In the genomic region with DNA sequence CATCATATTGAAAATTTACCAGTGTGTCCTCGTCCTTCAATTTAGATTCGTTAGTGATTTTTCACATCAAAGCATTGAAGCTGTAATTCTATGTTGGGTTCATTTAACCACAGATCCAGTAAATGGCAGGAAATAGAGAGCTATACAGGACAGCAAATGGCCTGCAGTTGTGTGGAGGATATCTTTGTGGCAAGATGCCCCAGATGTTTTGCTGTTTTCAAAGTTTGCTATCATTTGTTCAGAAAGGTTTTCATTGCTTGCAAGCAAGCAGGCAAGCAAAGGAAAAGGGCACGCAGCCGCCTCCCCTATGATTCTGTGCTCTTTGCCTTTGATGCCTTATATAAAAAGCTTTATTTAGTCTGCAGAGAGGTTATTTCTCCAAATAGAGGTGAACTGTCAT, we compare ENCODE assay signal across 12 cellular contexts.
DNase-seq lines count a peak whose midpoint lies in the region; ATAC-seq and TF ChIP-seq lines count a peak whose summit lies in the region.
"Had no signal": no experiment of that assay in that cellular context is flagged by ENCODE, and none has a peak within 500 bp of the region (broad histone marks: within the 10 kb centered on the region; RNA-seq: fewer than 3 reads in every experiment).

No MANE protein-coding gene starts in this region.

- H3K27ac ChIP-seq in lower lobe of right lung (peak overlapping the region; percentile 69), uterus (peak overlapping the region; percentile 58 to 64)
- H3K27ac ChIP-seq: WERI-Rb-1 had no signal

- no peaks in the 10 kb centered on the region for H3K9me3 ChIP-seq in lower lobe of right lung
- no peaks in the 10 kb centered on the region for H3K9me3 ChIP-seq in uterus
- H3K9me3 ChIP-seq: BE2C had no signal

- TF ChIP-seq POLR2A in uterus (IDR thresholded peaks at IDR 0.05) = no peak

- peak; percentile 47 for ATAC-seq in Right ventricle myocardium superior (ENCODE audit: poor library complexity)
- no peak for ATAC-seq in Right ventricle myocardium inferior
- no peak for ATAC-seq in lower lobe of right lung
- no peak for ATAC-seq in GM18858 (IDR thresholded peaks at IDR 0.05; ENCODE audit: unreplicated experiment)
- ATAC-seq: left lobe of liver had no signal

- no peaks in the 10 kb centered on the region for H3K27me3 Mint-ChIP-seq in activated naive CD8-positive, alpha-beta T cell

- H3K27ac Mint-ChIP-seq in activated naive CD8-positive, alpha-beta T cell = peak overlapping the region; percentile 96

- intact Hi-C loops in Right ventricle myocardium superior (cut with DNase I) = no loop called here
- intact Hi-C loops in Right ventricle myocardium inferior (cut with DNase I) = no loop called here
- intact Hi-C loops in lower lobe of right lung (cut with DNase I) = no loop called here
- intact Hi-C loops in uterus (cut with DNase I; ENCODE audit: low total_unique reads) = no loop called here

- peaks cover 9% of the 10 kb centered on the region for H3K36me3 Mint-ChIP-seq in activated naive CD8-positive, alpha-beta T cell

- peaks cover 82% of the 10 kb centered on the region for H3K4me1 Mint-ChIP-seq in activated naive CD8-positive, alpha-beta T cell (ENCODE audit: low read depth)

- H3K4me3 ChIP-seq in lower lobe of right lung = no peak overlapping the region
- H3K4me3 ChIP-seq in uterus = no peak overlapping the region
- H3K4me3 ChIP-seq: PC-9 had no signal

- H3K36me3 ChIP-seq in lower lobe of right lung (no peaks in the 10 kb centered on the region), uterus (no peaks in the 10 kb centered on the region)
- H3K36me3 ChIP-seq: BE2C, WERI-Rb-1 had no signal

- TF ChIP-seq CTCF in lower lobe of right lung (IDR thresholded peaks at IDR 0.05) (no peak), uterus (IDR thresholded peaks at IDR 0.05) (no peak)

- no peaks in the 10 kb centered on the region for H3K9me3 Mint-ChIP-seq in activated naive CD8-positive, alpha-beta T cell (ENCODE audit: low read depth)

- H3K4me1 ChIP-seq in lower lobe of right lung (peaks cover 83% of the 10 kb centered on the region), uterus (peaks cover 0 to 12% of the 10 kb centered on the region in 2 donors)
- H3K4me1 ChIP-seq: BE2C had no signal

- H3K27me3 ChIP-seq in lower lobe of right lung (ENCODE audit: low read depth) (no peaks in the 10 kb centered on the region), uterus (no peaks in the 10 kb centered on the region)
- H3K27me3 ChIP-seq: BE2C had no signal

- H3K4me3 Mint-ChIP-seq in activated naive CD8-positive, alpha-beta T cell = peak overlapping the region; percentile 84

- DNase-seq in Right ventricle myocardium superior = no peak
- no peak for DNase-seq in Right ventricle myocardium inferior (ENCODE audit: missing footprints)
- DNase-seq in lower lobe of right lung = no peak
- DNase-seq in uterus = no peak
- no peak for DNase-seq in GM03348 (ENCODE audit: low spot score)
- DNase-seq in ureter (ENCODE audit: low spot score) = no peak
- DNase-seq: BE2C, PC-9, WERI-Rb-1 had no signal
